In the genomic region with DNA sequence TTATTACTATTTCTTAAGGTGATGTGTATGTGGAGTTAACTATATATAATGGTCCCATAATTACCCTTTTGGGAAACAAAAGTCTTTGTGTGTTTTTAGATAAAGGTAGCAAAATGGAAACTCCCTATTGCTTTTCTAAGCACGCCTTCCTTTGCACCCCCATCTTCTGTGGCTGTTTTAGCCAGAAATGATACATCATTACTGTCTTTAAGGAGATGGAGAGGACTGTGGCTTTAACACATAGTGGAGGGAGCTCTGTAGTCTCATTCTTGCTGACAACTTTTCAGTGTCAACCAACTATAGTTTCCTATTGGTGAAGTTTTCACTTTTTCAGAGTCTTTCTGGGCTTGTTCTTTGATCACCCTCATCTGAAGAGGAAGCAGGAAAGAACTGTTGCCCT, we compare ENCODE assay signal across 15 cellular contexts. TPM values are rescaled to one million over a fixed set of nuclear protein-coding genes. Genes with fewer than 3 reads are reported as not detected.
DNase-seq lines count a peak whose midpoint lies in the region; ATAC-seq and TF ChIP-seq lines count a peak whose summit lies in the region.
"Had no signal": no experiment of that assay in that cellular context is flagged by ENCODE, and none has a peak within 500 bp of the region (broad histone marks: within the 10 kb centered on the region; RNA-seq: fewer than 3 reads in every experiment).

No MANE protein-coding gene starts in this region.

- TF ChIP-seq CTCF in Peyer's patch (IDR thresholded peaks at IDR 0.05) = no peak

- H3K4me1 ChIP-seq in Peyer's patch = peaks cover 0 to 32% (median 3%) of the 10 kb centered on the region in 4 donors
- peaks cover 14 to 26% of the 10 kb centered on the region in 2 donors for H3K4me1 ChIP-seq in mucosa of rectum (ENCODE audit: control insufficient read depth in 2 of 2, insufficient read depth in 2 of 2, low read length in 2 of 2)

- H3K9me3 ChIP-seq in Peyer's patch = no peaks in the 10 kb centered on the region
- no peaks in the 10 kb centered on the region for H3K9me3 ChIP-seq in mucosa of rectum (ENCODE audit: control insufficient read depth in 2 of 2, low read length in 2 of 2)
- H3K9me3 ChIP-seq: HAP-1 had no signal

- H3K36me3 ChIP-seq in Peyer's patch (no peaks in the 10 kb centered on the region), mucosa of rectum (ENCODE audit: control insufficient read depth in 2 of 2, insufficient read depth in 2 of 2, low read length in 2 of 2) (no peaks in the 10 kb centered on the region)
- H3K36me3 ChIP-seq: HAP-1 had no signal

- DNase-seq in activated CD4-positive, CD25-positive, alpha-beta regulatory T cell (lab: John Stamatoyannopoulos, UW) = no peak
- no peak for DNase-seq in Peyer's patch
- DNase-seq in NCI-H82 (lab: John Stamatoyannopoulos, UW) = no peak
- no peak for DNase-seq in SKM-1 treated with dmso at 0.1 percent for 144 hours (lab: John Stamatoyannopoulos, UW; ENCODE audit: unreplicated experiment)
- DNase-seq in NCI-H1417 treated with DMSO at 0.1 percent for 48 hours (lab: John Stamatoyannopoulos, UW) = no peak
- DNase-seq: DND-41, kidney, NCI-H226 had no signal

- H3K27ac ChIP-seq in Peyer's patch (peak overlapping the region in 3 of 4 donors; percentile 52 to 84 (median 63)), mucosa of rectum (ENCODE audit: low read depth in 2 of 2, low read length in 2 of 2) (peak overlapping the region; percentile 73)

- H3K27me3 ChIP-seq in Peyer's patch (no peaks in the 10 kb centered on the region), mucosa of rectum (ENCODE audit: control insufficient read depth in 2 of 2, insufficient read depth in 2 of 2, low read length in 2 of 2) (no peaks in the 10 kb centered on the region)

- no peak overlapping the region for H3K9ac ChIP-seq in mucosa of rectum (ENCODE audit: low read depth in 1 of 2, low read length in 2 of 2)

- peak; percentile 81 to 88 for ATAC-seq in activated CD4-positive, CD25-positive, alpha-beta regulatory T cell treated with anti-CD3 and anti-CD28 coated beads, Interleukin-2, amount 50 U/mL, for 24 hours
- peak; percentile 59 for ATAC-seq in GM18868 (IDR thresholded peaks at IDR 0.05; ENCODE audit: unreplicated experiment)

- TF ChIP-seq POLR2A in Peyer's patch (IDR thresholded peaks at IDR 0.05) = no peak

- H3K4me3 ChIP-seq in Peyer's patch (peak overlapping the region in 1 of 4 donors; percentile 19), mucosa of rectum (ENCODE audit: low read length in 2 of 2) (no peak overlapping the region)
- H3K4me3 ChIP-seq: HAP-1 had no signal

RNA-seq across cellular contexts. Expression of gene APOBEC4, which starts 1.0 kb away (rescaled TPM):
- under 1 TPM in 1 of 4 donors, not detected in 3; 0.85 TPM for total RNA-seq in Peyer's patch
- total RNA-seq: fibroblast of villous mesenchyme, kidney, M059J, RPMI7951 had no signal

RNA-seq across cellular contexts. Expression of gene ARPC5, which starts 16.5 kb away (rescaled TPM):
- 10 to 100 TPM; 57.9 to 86.7 (median 67.9) TPM for total RNA-seq in Peyer's patch
